In genomic region chr3:58377168-58377567, GRCh38 we compare ENCODE assay signal across 26 cellular contexts.
"Had no signal": no experiment of that assay in that cellular context is flagged by ENCODE, and none has a peak within 500 bp of the region (broad histone marks: within the 10 kb centered on the region; RNA-seq: fewer than 3 reads in every experiment).

No MANE protein-coding gene starts in this region.

- H3K36me3 ChIP-seq: prostate gland, right atrium auricular region, sigmoid colon, transverse colon, upper lobe of right lung, uterus had no signal

- DNase-seq: dermis blood vessel endothelial cell; effector memory CD8-positive, alpha-beta T cell; erythroblast; esophagus squamous epithelium; hypothalamus; immature natural killer cell; mesenchymal stem cell; mucosa of descending colon; naive thymus-derived CD4-positive, alpha-beta T cell; nucleus accumbens; sigmoid colon; stimulated activated CD4-positive, alpha-beta T cell treated with anti-CD3 and anti-CD28 coated beads, Interleukin-2, amount 100 ng/mL, for 24 hours; stimulated activated CD4-positive, alpha-beta T cell treated with anti-CD3 and anti-CD28 coated beads, Interleukin-4, amount 100 ng/mL, for 24 hours; stimulated activated naive B cell treated with anti-CD40 and anti-IgM and Interleukin-4, amounts not matched to agents 10 μg/mL and 1 μg/mL and 100 μg/mL, for 72 hours; transverse colon; upper lobe of right lung; uterus had no signal

- H3K4me1 ChIP-seq: esophagus squamous epithelium, prostate gland, right atrium auricular region, sigmoid colon, suprapubic skin, transverse colon, upper lobe of right lung, uterus had no signal

- H3K27ac Mint-ChIP-seq: effector memory CD8-positive, alpha-beta T cell; mesothelial cell of epicardium; naive thymus-derived CD4-positive, alpha-beta T cell; nephron; stimulated activated naive B cell treated with anti-CD40 and anti-IgM and Interleukin-4, amounts not matched to agents 10 μg/mL and 1 μg/mL and 100 μg/mL, for 72 hours; stimulated activated naive CD8-positive, alpha-beta T cell treated with anti-CD3 and anti-CD28 coated beads, Interleukin-15, Interleukin-2, amounts not matched to agents 100 ng/mL and 50 ng/mL, for 24 hours had no signal

- H3K4me3 ChIP-seq: coronary artery, esophagus squamous epithelium, mucosa of descending colon, prostate gland, right atrium auricular region, sigmoid colon, suprapubic skin, transverse colon, upper lobe of right lung, uterus had no signal

- FAIRE-seq: frontal cortex, keratinocyte had no signal

- H3K36me3 Mint-ChIP-seq: mesothelial cell of epicardium had no signal

- H3K27me3 Mint-ChIP-seq: effector memory CD8-positive, alpha-beta T cell; naive thymus-derived CD4-positive, alpha-beta T cell; stimulated activated naive B cell treated with anti-CD40 and anti-IgM and Interleukin-4, amounts not matched to agents 10 μg/mL and 1 μg/mL and 100 μg/mL, for 72 hours; stimulated activated naive CD8-positive, alpha-beta T cell treated with anti-CD3 and anti-CD28 coated beads, Interleukin-15, Interleukin-2, amounts not matched to agents 100 ng/mL and 50 ng/mL, for 24 hours had no signal

- H3K27ac ChIP-seq: coronary artery, esophagus squamous epithelium, prostate gland, right atrium auricular region, sigmoid colon, suprapubic skin, transverse colon, upper lobe of right lung, uterus had no signal

- H3K9me3 Mint-ChIP-seq: effector memory CD8-positive, alpha-beta T cell; immature natural killer cell; mesothelial cell of epicardium; naive thymus-derived CD4-positive, alpha-beta T cell; nephron; stimulated activated naive B cell treated with anti-CD40 and anti-IgM and Interleukin-4, amounts not matched to agents 10 μg/mL and 1 μg/mL and 100 μg/mL, for 72 hours; stimulated activated naive CD8-positive, alpha-beta T cell treated with anti-CD3 and anti-CD28 coated beads, Interleukin-15, Interleukin-2, amounts not matched to agents 100 ng/mL and 50 ng/mL, for 24 hours had no signal

- H3K4me3 Mint-ChIP-seq: effector memory CD8-positive, alpha-beta T cell; immature natural killer cell; mesothelial cell of epicardium; naive thymus-derived CD4-positive, alpha-beta T cell; nephron; stimulated activated naive B cell treated with anti-CD40 and anti-IgM and Interleukin-4, amounts not matched to agents 10 μg/mL and 1 μg/mL and 100 μg/mL, for 72 hours; stimulated activated naive CD8-positive, alpha-beta T cell treated with anti-CD3 and anti-CD28 coated beads, Interleukin-15, Interleukin-2, amounts not matched to agents 100 ng/mL and 50 ng/mL, for 24 hours had no signal

- H3K9me3 ChIP-seq: esophagus squamous epithelium, mucosa of descending colon, prostate gland, right atrium auricular region, sigmoid colon, suprapubic skin, transverse colon, upper lobe of right lung, uterus had no signal

- H3K27me3 ChIP-seq: esophagus squamous epithelium, right atrium auricular region, sigmoid colon, suprapubic skin, transverse colon, upper lobe of right lung, uterus had no signal

- H3K4me1 Mint-ChIP-seq: mesothelial cell of epicardium had no signal

- ATAC-seq: effector memory CD8-positive, alpha-beta T cell; mucosa of descending colon; naive thymus-derived CD4-positive, alpha-beta T cell; stimulated activated naive B cell treated with anti-CD40 and anti-IgM and Interleukin-4, amounts not matched to agents 10 μg/mL and 1 μg/mL and 100 μg/mL, for 72 hours; upper lobe of right lung had no signal
